23 cellular contexts compared by ENCODE assay signal in the genomic region with DNA sequence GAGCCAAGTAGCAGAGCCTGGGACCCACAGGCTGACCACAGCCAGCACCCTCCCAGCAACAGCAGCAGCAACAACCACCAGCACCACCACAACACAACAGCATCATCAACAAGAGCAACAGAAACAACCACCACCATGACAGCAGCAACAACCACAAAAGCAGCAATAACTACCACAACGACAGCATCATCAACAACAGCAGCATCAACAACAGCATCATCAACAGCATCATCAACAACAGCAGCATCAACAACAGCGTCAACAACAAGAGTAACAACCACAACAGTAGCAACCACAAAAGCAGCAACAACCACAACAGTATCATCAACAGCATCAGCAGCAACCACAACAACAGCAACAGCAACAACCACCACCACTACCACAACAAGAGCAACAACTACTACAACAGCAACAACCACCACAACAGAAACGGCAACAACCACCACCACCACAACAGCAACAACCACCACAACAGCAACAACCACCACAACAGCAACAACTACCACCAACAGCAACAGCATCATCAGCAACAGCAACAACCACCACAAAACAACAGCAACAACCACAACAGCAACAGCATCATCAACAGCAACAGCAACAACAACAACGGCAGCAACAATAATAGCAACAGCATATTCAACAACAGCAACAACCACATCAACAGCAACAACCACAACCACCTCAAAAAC. TPM values are rescaled to one million over a fixed set of nuclear protein-coding genes. Genes with fewer than 3 reads are reported as not detected.
DNase-seq lines count a peak whose midpoint lies in the region; ATAC-seq, FAIRE-seq and TF ChIP-seq lines count a peak whose summit lies in the region.
"Had no signal": no experiment of that assay in that cellular context is flagged by ENCODE, and none has a peak within 500 bp of the region (broad histone marks: within the 10 kb centered on the region; RNA-seq: fewer than 3 reads in every experiment).

No MANE protein-coding gene starts in this region.

- no peak overlapping the region for H3K18ac ChIP-seq in mesenchymal stem cell (ENCODE audit: low read depth in 1 of 2, low read length in 2 of 2)

- H3K4me3 Mint-ChIP-seq in WTC11, result no peak overlapping the region
- H3K4me3 Mint-ChIP-seq in activated T-cell treated with anti-CD3 and anti-CD28 coated beads, Interleukin-2, amount 50 U/mL, for 24 hours, result no peak overlapping the region

- H3K27me3 Mint-ChIP-seq in WTC11 (ENCODE audit: low read depth), result no peaks in the 10 kb centered on the region; the same call in 1 of the 2 replicates
- H3K27me3 Mint-ChIP-seq in activated T-cell treated with anti-CD3 and anti-CD28 coated beads, Interleukin-2, amount 50 U/mL, for 24 hours, result peaks cover 20% of the 10 kb centered on the region

- H3K9ac ChIP-seq in mesenchymal stem cell (ENCODE audit: low read length), result no peak overlapping the region

- 55% methylated on average over 4 of the region's 4 CpGs for WGBS in mesenchymal stem cell

- no peak overlapping the region for H2BK120ac ChIP-seq in mesenchymal stem cell (ENCODE audit: low read depth, low read length)

- H3K9me3 Mint-ChIP-seq in WTC11, result peaks cover 7% of the 10 kb centered on the region; the same call in 1 of the 2 replicates
- no peaks in the 10 kb centered on the region for H3K9me3 Mint-ChIP-seq in activated T-cell treated with anti-CD3 and anti-CD28 coated beads, Interleukin-2, amount 50 U/mL, for 24 hours

- peaks cover 6% of the 10 kb centered on the region for H3K4me1 ChIP-seq in mesenchymal stem cell (ENCODE audit: control insufficient read depth, insufficient read depth, low read depth, low read length)

- H3K9me3 ChIP-seq in mesenchymal stem cell (ENCODE audit: control insufficient read depth, low read length), result peaks cover 6% of the 10 kb centered on the region
- H3K9me3 ChIP-seq: MG63 had no signal

- CTCF ChIA-PET in WTC11 (lab: Charles Lee), result interaction anchor here (0.6 to 2.6 kb wide), 21 partner anchors 8 to 1381 kb away, joined by 3 to 21 read pairs (median 5); partner anchors contain the start of genes FGF3 and PPP6R3

- no peak overlapping the region for H3K4ac ChIP-seq in mesenchymal stem cell (ENCODE audit: low read depth in 1 of 2, low read length in 2 of 2)

- H3K36me3 ChIP-seq in mesenchymal stem cell (ENCODE audit: control insufficient read depth in 1 of 2, insufficient read depth in 2 of 2, low read depth in 1 of 2, low read length in 2 of 2), result no peaks in the 10 kb centered on the region
- H3K36me3 ChIP-seq: MG63 had no signal

- DNase-seq in activated effector memory CD4-positive, alpha-beta T cell treated with anti-CD3 and anti-CD28 coated beads, Interleukin-2, amount 50 U/mL, for 16 hours, result peak; percentile 8
- DNase-seq in activated effector memory CD4-positive, alpha-beta T cell treated with Interleukin-2 at 50 U/mL for 16 hours, result no peak
- no peak for DNase-seq in WTC11 (ENCODE audit: low spot score)
- DNase-seq in mesenchymal stem cell, result no peak
- DNase-seq in urothelium cell line (ENCODE audit: low spot score), result no peak
- DNase-seq in NCI-H748 treated with DMSO at 0.1 percent for 48 hours (lab: John Stamatoyannopoulos, UW), result no peak
- DNase-seq in activated T-cell treated with anti-CD3 and anti-CD28 coated beads, Interleukin-2, amount 50 U/mL, for 24 hours, result no peak
- DNase-seq: 8988T; DMS 273 treated with DMSO at 0.1 percent for 48 hours; GF-D8; HCEC 1CT; MG63; NCI-H1048; NCI-H1436; NCI-H1930; NCI-H526 treated with DMSO at 0.1 percent for 48 hours; NK-92 treated with Interleukin-12 subunit alpha and Interleukin-12 subunit beta, amount 100 ng/mL, for 24 hours; Right ventricle myocardium superior had no signal

- no peak overlapping the region for H2BK5ac ChIP-seq in mesenchymal stem cell (ENCODE audit: low read depth, low read length, poor library complexity, severe bottlenecking)

- no peak overlapping the region for H3K27ac Mint-ChIP-seq in WTC11
- no peak overlapping the region for H3K27ac Mint-ChIP-seq in activated T-cell treated with anti-CD3 and anti-CD28 coated beads, Interleukin-2, amount 50 U/mL, for 24 hours
- H3K27ac Mint-ChIP-seq: CD14-positive monocyte had no signal

- H3K27ac ChIP-seq in mesenchymal stem cell (ENCODE audit: low read length, poor library complexity, severe bottlenecking), result no peak overlapping the region

- POLR2A ChIA-PET in WTC11 (lab: Charles Lee), result no interaction called here

- no peak overlapping the region for H3K4me2 ChIP-seq in mesenchymal stem cell (ENCODE audit: low read length, poor library complexity, severe bottlenecking)

- peak; percentile 98 for FAIRE-seq in urothelium cell line (lab: Jason Lieb, UNC)

- no peak overlapping the region for H2BK12ac ChIP-seq in mesenchymal stem cell (ENCODE audit: low read length in 2 of 2)

- ATAC-seq in WTC11 (no peak), HG02623 (IDR thresholded peaks at IDR 0.05; ENCODE audit: unreplicated experiment) (no peak)

- peak overlapping the region; percentile 59 for H4K8ac ChIP-seq in mesenchymal stem cell (ENCODE audit: low read length)

- H2BK15ac ChIP-seq in mesenchymal stem cell (ENCODE audit: low read depth, poor library complexity, severe bottlenecking), result no peak overlapping the region

- no peak overlapping the region for H4K91ac ChIP-seq in mesenchymal stem cell (ENCODE audit: low read length)

- no peak overlapping the region for H3K4me3 ChIP-seq in mesenchymal stem cell (ENCODE audit: insufficient read depth in 1 of 2, low read depth in 1 of 2, low read length in 2 of 2)
- H3K4me3 ChIP-seq: MG63 had no signal

- no peak overlapping the region for H2AFZ ChIP-seq in mesenchymal stem cell (ENCODE audit: low read depth, low read length)

- H3K27me3 ChIP-seq in mesenchymal stem cell (ENCODE audit: control insufficient read depth in 1 of 2, insufficient read depth in 1 of 2, low read length in 2 of 2), result peaks cover 57 to 58% of the 10 kb centered on the region in 2 experiments
- H3K27me3 ChIP-seq: MG63 had no signal

- H3K36me3 Mint-ChIP-seq in WTC11, result no peaks in the 10 kb centered on the region
- H3K36me3 Mint-ChIP-seq in activated T-cell treated with anti-CD3 and anti-CD28 coated beads, Interleukin-2, amount 50 U/mL, for 24 hours (ENCODE audit: low read depth), result no peaks in the 10 kb centered on the region
- H3K36me3 Mint-ChIP-seq: CD14-positive monocyte had no signal

- H3K79me1 ChIP-seq in mesenchymal stem cell (replicated peaks; ENCODE audit: low read length, poor library complexity, severe bottlenecking), result no peaks in the 10 kb centered on the region

- no peak for TF ChIP-seq CTCF in WTC11 (IDR thresholded peaks at IDR 0.05)

- no peak overlapping the region for H3K14ac ChIP-seq in mesenchymal stem cell (ENCODE audit: low read length in 2 of 2)

- H2AK5ac ChIP-seq in mesenchymal stem cell (ENCODE audit: low read length, severe bottlenecking), result no peak overlapping the region

- H3K4me1 Mint-ChIP-seq in WTC11, result peaks cover 4% of the 10 kb centered on the region
- H3K4me1 Mint-ChIP-seq in activated T-cell treated with anti-CD3 and anti-CD28 coated beads, Interleukin-2, amount 50 U/mL, for 24 hours (ENCODE audit: low read depth), result no peaks in the 10 kb centered on the region
- H3K4me1 Mint-ChIP-seq: CD14-positive monocyte had no signal

- H3K23ac ChIP-seq in mesenchymal stem cell (ENCODE audit: low read length in 2 of 2), result no peak overlapping the region

TF ChIP-seq in WTC11, 78 proteins besides CTCF, POLR2A, EP300 and RAD21:
- TF ChIP-seq ATF2 (CRISPR knock-in tag; IDR thresholded peaks at IDR 0.05; ENCODE audit: borderline replicate concordance, low read depth) (no peak), NFE2L1 (CRISPR knock-in tag; IDR thresholded peaks at IDR 0.05) (0 out of 2 replicates have a peak, but pooled peaks have one; percentile 27)

RNA-seq across cellular contexts. Expression of gene FGF3, which starts 22.1 kb away (rescaled TPM):
- not detected in 3 replicates for total RNA-seq in WTC11 (2021)
- polyA plus RNA-seq in mesenchymal stem cell (2013, experiment 1 of 2), result not detected
- polyA plus RNA-seq in mesenchymal stem cell (2013, experiment 2 of 2), result not detected
- total RNA-seq: Daoy, OCI-LY7, Right ventricle myocardium superior had no signal
- polyA plus RNA-seq: AG04450, CD14-positive monocyte had no signal
